Comparison of ENCODE assay signal across 1 cellular context in the genomic region with DNA sequence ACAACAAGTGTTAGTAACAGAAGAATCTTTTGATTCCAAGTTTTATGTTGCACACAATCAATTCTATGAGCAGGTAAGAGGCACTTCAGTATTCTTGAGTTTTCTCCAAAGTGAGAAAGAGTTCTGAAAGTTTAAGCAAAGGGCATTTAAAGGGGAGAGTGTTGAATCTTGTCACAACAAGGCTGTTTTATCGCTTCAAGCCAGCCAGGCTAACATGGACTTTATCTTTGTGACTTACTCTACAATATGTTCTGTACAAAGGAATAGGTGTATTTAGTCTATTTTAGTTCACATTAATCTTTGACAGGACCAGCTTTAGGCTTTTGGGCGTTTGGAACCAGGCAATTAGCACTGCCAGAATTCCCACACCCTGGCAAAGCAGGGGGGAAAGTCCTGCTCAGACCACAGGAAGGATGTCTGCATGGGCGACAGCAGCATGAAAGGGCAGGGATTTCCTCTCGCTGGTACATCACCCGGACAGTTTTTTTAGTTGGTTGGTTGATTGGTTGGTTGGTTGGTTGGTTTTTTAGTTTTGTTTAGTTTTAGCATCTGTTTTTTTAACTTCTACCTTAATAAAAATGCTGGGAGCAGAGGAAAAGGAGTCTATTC.
TF ChIP-seq lines count a peak whose summit lies in the region.

No MANE protein-coding gene starts in this region.

TF ChIP-seq in GM12878, 131 proteins besides CTCF, POLR2A, EP300 and RAD21 (continued from another document and continues in another):
- TF ChIP-seq RELB (IDR thresholded peaks at IDR 0.05; ENCODE audit: low read depth): no peak
- TF ChIP-seq ZNF687 (IDR thresholded peaks at IDR 0.05): no peak
- TF ChIP-seq E2F8 (IDR thresholded peaks at IDR 0.05; ENCODE audit: low read depth, partially characterized antibody): no peak
- TF ChIP-seq RCOR1 (conservative IDR thresholded peaks at IDR 0.05; ENCODE audit: low read depth, low read length): no peak
- TF ChIP-seq CEBPZ (IDR thresholded peaks at IDR 0.05; ENCODE audit: low read depth, low read length): no peak
- TF ChIP-seq NFIC (IDR thresholded peaks at IDR 0.05; ENCODE audit: low read depth, low read length): peak; percentile 44; the same call in 1 of the 2 replicates
- no peak for TF ChIP-seq SIN3A (IDR thresholded peaks at IDR 0.05; ENCODE audit: low read depth, low read length)
- no peak for TF ChIP-seq MXI1 (IDR thresholded peaks at IDR 0.05; ENCODE audit: low read depth, low read length)
- no peak for TF ChIP-seq BMI1 (IDR thresholded peaks at IDR 0.05; ENCODE audit: borderline replicate concordance)
- TF ChIP-seq CHD1 (IDR thresholded peaks at IDR 0.05; ENCODE audit: low read depth, low read length): no peak
- TF ChIP-seq JUNB (IDR thresholded peaks at IDR 0.05): no peak
- TF ChIP-seq CHD2 (IDR thresholded peaks at IDR 0.05; ENCODE audit: borderline replicate concordance, low read depth, low read length): no peak
- peak; percentile 52 to 60 for TF ChIP-seq IKZF2 (IDR thresholded peaks at IDR 0.05)
- no peak for TF ChIP-seq SPI1 (IDR thresholded peaks at IDR 0.05; ENCODE audit: borderline replicate concordance, insufficient read depth, low read depth, low read length)
- TF ChIP-seq, protein P1, sequence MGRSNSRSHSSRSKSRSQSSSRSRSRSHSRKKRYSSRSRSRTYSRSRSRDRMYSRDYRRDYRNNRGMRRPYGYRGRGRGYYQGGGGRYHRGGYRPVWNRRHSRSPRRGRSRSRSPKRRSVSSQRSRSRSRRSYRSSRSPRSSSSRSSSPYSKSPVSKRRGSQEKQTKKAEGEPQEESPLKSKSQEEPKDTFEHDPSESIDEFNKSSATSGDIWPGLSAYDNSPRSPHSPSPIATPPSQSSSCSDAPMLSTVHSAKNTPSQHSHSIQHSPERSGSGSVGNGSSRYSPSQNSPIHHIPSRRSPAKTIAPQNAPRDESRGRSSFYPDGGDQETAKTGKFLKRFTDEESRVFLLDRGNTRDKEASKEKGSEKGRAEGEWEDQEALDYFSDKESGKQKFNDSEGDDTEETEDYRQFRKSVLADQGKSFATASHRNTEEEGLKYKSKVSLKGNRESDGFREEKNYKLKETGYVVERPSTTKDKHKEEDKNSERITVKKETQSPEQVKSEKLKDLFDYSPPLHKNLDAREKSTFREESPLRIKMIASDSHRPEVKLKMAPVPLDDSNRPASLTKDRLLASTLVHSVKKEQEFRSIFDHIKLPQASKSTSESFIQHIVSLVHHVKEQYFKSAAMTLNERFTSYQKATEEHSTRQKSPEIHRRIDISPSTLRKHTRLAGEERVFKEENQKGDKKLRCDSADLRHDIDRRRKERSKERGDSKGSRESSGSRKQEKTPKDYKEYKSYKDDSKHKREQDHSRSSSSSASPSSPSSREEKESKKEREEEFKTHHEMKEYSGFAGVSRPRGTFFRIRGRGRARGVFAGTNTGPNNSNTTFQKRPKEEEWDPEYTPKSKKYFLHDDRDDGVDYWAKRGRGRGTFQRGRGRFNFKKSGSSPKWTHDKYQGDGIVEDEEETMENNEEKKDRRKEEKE (IDR thresholded peaks at IDR 0.05): no peak
- TF ChIP-seq CBX5 (IDR thresholded peaks at IDR 0.05; ENCODE audit: low read depth): no peak
- TF ChIP-seq, protein P2, sequence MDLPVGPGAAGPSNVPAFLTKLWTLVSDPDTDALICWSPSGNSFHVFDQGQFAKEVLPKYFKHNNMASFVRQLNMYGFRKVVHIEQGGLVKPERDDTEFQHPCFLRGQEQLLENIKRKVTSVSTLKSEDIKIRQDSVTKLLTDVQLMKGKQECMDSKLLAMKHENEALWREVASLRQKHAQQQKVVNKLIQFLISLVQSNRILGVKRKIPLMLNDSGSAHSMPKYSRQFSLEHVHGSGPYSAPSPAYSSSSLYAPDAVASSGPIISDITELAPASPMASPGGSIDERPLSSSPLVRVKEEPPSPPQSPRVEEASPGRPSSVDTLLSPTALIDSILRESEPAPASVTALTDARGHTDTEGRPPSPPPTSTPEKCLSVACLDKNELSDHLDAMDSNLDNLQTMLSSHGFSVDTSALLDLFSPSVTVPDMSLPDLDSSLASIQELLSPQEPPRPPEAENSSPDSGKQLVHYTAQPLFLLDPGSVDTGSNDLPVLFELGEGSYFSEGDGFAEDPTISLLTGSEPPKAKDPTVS (IDR thresholded peaks at IDR 0.05; ENCODE audit: low read depth, low read length): no peak
- no peak for TF ChIP-seq ZNF217 (IDR thresholded peaks at IDR 0.05)
- no peak for TF ChIP-seq RB1 (IDR thresholded peaks at IDR 0.05; ENCODE audit: borderline replicate concordance)
- TF ChIP-seq NR2C2 (IDR thresholded peaks at IDR 0.05; ENCODE audit: borderline replicate concordance, control insufficient read depth, insufficient read length, low read depth): no peak
- no peak for TF ChIP-seq TARDBP (IDR thresholded peaks at IDR 0.05; ENCODE audit: borderline replicate concordance)
- TF ChIP-seq, protein P3, sequence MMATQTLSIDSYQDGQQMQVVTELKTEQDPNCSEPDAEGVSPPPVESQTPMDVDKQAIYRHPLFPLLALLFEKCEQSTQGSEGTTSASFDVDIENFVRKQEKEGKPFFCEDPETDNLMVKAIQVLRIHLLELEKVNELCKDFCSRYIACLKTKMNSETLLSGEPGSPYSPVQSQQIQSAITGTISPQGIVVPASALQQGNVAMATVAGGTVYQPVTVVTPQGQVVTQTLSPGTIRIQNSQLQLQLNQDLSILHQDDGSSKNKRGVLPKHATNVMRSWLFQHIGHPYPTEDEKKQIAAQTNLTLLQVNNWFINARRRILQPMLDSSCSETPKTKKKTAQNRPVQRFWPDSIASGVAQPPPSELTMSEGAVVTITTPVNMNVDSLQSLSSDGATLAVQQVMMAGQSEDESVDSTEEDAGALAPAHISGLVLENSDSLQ (IDR thresholded peaks at IDR 0.05): no peak
- TF ChIP-seq ZNF622 (IDR thresholded peaks at IDR 0.05): no peak
- TF ChIP-seq RELA (IDR thresholded peaks at IDR 0.05; ENCODE audit: borderline replicate concordance, partially characterized antibody): no peak
- no peak for TF ChIP-seq SREBF2 (IDR thresholded peaks at IDR 0.05; ENCODE audit: low read length)
- TF ChIP-seq MTA3 (IDR thresholded peaks at IDR 0.05; ENCODE audit: borderline replicate concordance, low read length): peak; percentile 33; the same call in 1 of the 2 replicates
- TF ChIP-seq CHD4 (IDR thresholded peaks at IDR 0.05): no peak
- no peak for TF ChIP-seq MTA2 (IDR thresholded peaks at IDR 0.05; ENCODE audit: low read depth)
- TF ChIP-seq RUNX3 (IDR thresholded peaks at IDR 0.05; ENCODE audit: low read length): peak; percentile 74
- TF ChIP-seq ETV6 (conservative IDR thresholded peaks at IDR 0.05 in 1 of 2, IDR thresholded peaks at IDR 0.05 in 1 of 2; ENCODE audit: borderline replicate concordance in 1 of 2, low read depth in 1 of 2): peak in 1 of 2 experiments; percentile 36; a peak in 1 of 4 replicates
- no peak for TF ChIP-seq RAD51 (IDR thresholded peaks at IDR 0.05)
- no peak for TF ChIP-seq CEBPB (IDR thresholded peaks at IDR 0.05; ENCODE audit: borderline replicate concordance in 1 of 2, low read depth in 2 of 2, low read length in 2 of 2)
- TF ChIP-seq SP1 (IDR thresholded peaks at IDR 0.05; ENCODE audit: low read depth, low read length): no peak
- no peak for TF ChIP-seq MEF2B (IDR thresholded peaks at IDR 0.05; ENCODE audit: partially characterized antibody, poor library complexity, severe bottlenecking)
- TF ChIP-seq ZSCAN29 (IDR thresholded peaks at IDR 0.05): no peak
- TF ChIP-seq SIX5 (IDR thresholded peaks at IDR 0.05; ENCODE audit: low read depth, low read length, severe bottlenecking): no peak
- TF ChIP-seq EZH2 (IDR thresholded peaks at IDR 0.05; ENCODE audit: borderline replicate concordance, control insufficient read depth, low read depth, low read length): no peak
- TF ChIP-seq, protein P4, sequence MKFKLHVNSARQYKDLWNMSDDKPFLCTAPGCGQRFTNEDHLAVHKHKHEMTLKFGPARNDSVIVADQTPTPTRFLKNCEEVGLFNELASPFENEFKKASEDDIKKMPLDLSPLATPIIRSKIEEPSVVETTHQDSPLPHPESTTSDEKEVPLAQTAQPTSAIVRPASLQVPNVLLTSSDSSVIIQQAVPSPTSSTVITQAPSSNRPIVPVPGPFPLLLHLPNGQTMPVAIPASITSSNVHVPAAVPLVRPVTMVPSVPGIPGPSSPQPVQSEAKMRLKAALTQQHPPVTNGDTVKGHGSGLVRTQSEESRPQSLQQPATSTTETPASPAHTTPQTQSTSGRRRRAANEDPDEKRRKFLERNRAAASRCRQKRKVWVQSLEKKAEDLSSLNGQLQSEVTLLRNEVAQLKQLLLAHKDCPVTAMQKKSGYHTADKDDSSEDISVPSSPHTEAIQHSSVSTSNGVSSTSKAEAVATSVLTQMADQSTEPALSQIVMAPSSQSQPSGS (IDR thresholded peaks at IDR 0.05; ENCODE audit: low read length): no peak
- TF ChIP-seq CREB1 (IDR thresholded peaks at IDR 0.05; ENCODE audit: low read depth): peak; percentile 7; the same call in 1 of the 2 replicates
- TF ChIP-seq SMAD1 (IDR thresholded peaks at IDR 0.05; ENCODE audit: low read depth, partially characterized antibody): no peak
- no peak for TF ChIP-seq ESRRA (IDR thresholded peaks at IDR 0.05; ENCODE audit: low read length)
